In genomic region chr22:20868225-20868944, GRCh38 we compare ENCODE assay signal across 14 cellular contexts. TPM values are rescaled to one million over a fixed set of nuclear protein-coding genes. Genes with fewer than 3 reads are reported as not detected.
DNase-seq lines count a peak whose midpoint lies in the region; ATAC-seq and TF ChIP-seq lines count a peak whose summit lies in the region.
"Had no signal": no experiment of that assay in that cellular context is flagged by ENCODE, and none has a peak within 500 bp of the region (broad histone marks: within the 10 kb centered on the region; RNA-seq: fewer than 3 reads in every experiment).

No MANE protein-coding gene starts in this region.

- intact Hi-C loops in CD8-positive, alpha-beta T cell (cut with DNase I, micrococcal nuclease) = no loop called here
- intact Hi-C loops in activated T-helper 1 cell treated with anti-CD3 and anti-CD28 coated beads, Interleukin-12 subunit alpha, Interleukin-12 subunit beta, Interleukin-2, Interleukin-4 antibody, amounts not matched to agents 30 ng/mL and 10 ng/mL and 1 ng/mL, durations not matched to agents 14 hours and 24 hours and 36 hours (cut with micrococcal nuclease) = no loop called here
- intact Hi-C loops in sigmoid colon (cut with DNase I) = no loop called here

- H3K27ac Mint-ChIP-seq in CD8-positive, alpha-beta T cell = peak overlapping the region; percentile 6
- H3K27ac Mint-ChIP-seq in activated T-helper 1 cell treated with anti-CD3 and anti-CD28 coated beads, Interleukin-12 subunit alpha, Interleukin-12 subunit beta, Interleukin-2, Interleukin-4 antibody, amounts not matched to agents 30 ng/mL and 10 ng/mL and 1 ng/mL, durations not matched to agents 14 hours and 24 hours and 36 hours = peak overlapping the region; percentile 56
- no peak overlapping the region for H3K27ac Mint-ChIP-seq in activated T-cell treated with anti-CD3 and anti-CD28 coated beads, Interleukin-2, amount 50 U/mL, for 72 hours
- no peak overlapping the region for H3K27ac Mint-ChIP-seq in GM23338
- H3K27ac Mint-ChIP-seq: memory B cell had no signal

- no peaks in the 10 kb centered on the region for H3K79me2 ChIP-seq in GM23338 (replicated peaks; ENCODE audit: insufficient read depth)

- no peaks in the 10 kb centered on the region for H3K4me1 ChIP-seq in CD8-positive, alpha-beta T cell (ENCODE audit: insufficient read depth, low read length)
- H3K4me1 ChIP-seq in sigmoid colon (peaks cover 0 to 19% (median 14%) of the 10 kb centered on the region in 4 donors), GM23338 (ENCODE audit: insufficient read depth) (no peaks in the 10 kb centered on the region)

- 72 to 73% methylated on average over 5 of the region's 5 CpGs for WGBS in sigmoid colon, 2 donors

- TF ChIP-seq POLR2A in sigmoid colon (IDR thresholded peaks at IDR 0.05) = no peak

- H3K9me3 Mint-ChIP-seq in CD8-positive, alpha-beta T cell = no peaks in the 10 kb centered on the region
- H3K9me3 Mint-ChIP-seq in activated T-helper 1 cell treated with anti-CD3 and anti-CD28 coated beads, Interleukin-12 subunit alpha, Interleukin-12 subunit beta, Interleukin-2, Interleukin-4 antibody, amounts not matched to agents 30 ng/mL and 10 ng/mL and 1 ng/mL, durations not matched to agents 14 hours and 24 hours and 36 hours = no peaks in the 10 kb centered on the region
- H3K9me3 Mint-ChIP-seq in activated T-cell treated with anti-CD3 and anti-CD28 coated beads, Interleukin-2, amount 50 U/mL, for 72 hours = no peaks in the 10 kb centered on the region
- H3K9me3 Mint-ChIP-seq in GM23338 = no peaks in the 10 kb centered on the region
- H3K9me3 Mint-ChIP-seq: memory B cell had no signal

- no peaks in the 10 kb centered on the region for H3K27me3 Mint-ChIP-seq in CD8-positive, alpha-beta T cell (ENCODE audit: low read depth)
- H3K27me3 Mint-ChIP-seq in activated T-helper 1 cell treated with anti-CD3 and anti-CD28 coated beads, Interleukin-12 subunit alpha, Interleukin-12 subunit beta, Interleukin-2, Interleukin-4 antibody, amounts not matched to agents 30 ng/mL and 10 ng/mL and 1 ng/mL, durations not matched to agents 14 hours and 24 hours and 36 hours (ENCODE audit: insufficient read depth) = no peaks in the 10 kb centered on the region
- no peaks in the 10 kb centered on the region for H3K27me3 Mint-ChIP-seq in activated T-cell treated with anti-CD3 and anti-CD28 coated beads, Interleukin-2, amount 50 U/mL, for 72 hours (ENCODE audit: low read depth)
- H3K27me3 Mint-ChIP-seq in GM23338 (ENCODE audit: insufficient read depth, low read depth, poor library complexity) = peaks cover 6% of the 10 kb centered on the region
- H3K27me3 Mint-ChIP-seq: memory B cell had no signal

- no peaks in the 10 kb centered on the region for H3F3A ChIP-seq in GM23338 (replicated peaks; ENCODE audit: low read depth)

- DNase-seq in CD8-positive, alpha-beta T cell = no peak
- no peak for DNase-seq in activated T-helper 1 cell treated with anti-CD3 and anti-CD28 coated beads, Interleukin-12 subunit alpha, Interleukin-12 subunit beta, Interleukin-2, Interleukin-4 antibody, amounts not matched to agents 30 ng/mL and 10 ng/mL and 1 ng/mL, durations not matched to agents 14 hours and 24 hours and 36 hours (ENCODE audit: low spot score)
- no peak for DNase-seq in sigmoid colon
- no peak for DNase-seq in activated T-cell treated with anti-CD3 and anti-CD28 coated beads, Interleukin-2, amount 50 U/mL, for 72 hours
- DNase-seq in GM23338 (ENCODE audit: low spot score) = no peak
- no peak for DNase-seq in NCI-H524 (lab: John Stamatoyannopoulos, UW)
- DNase-seq: activated CD4-positive, alpha-beta T cell treated with anti-CD3 and anti-CD28 coated beads, Interleukin-2, amount 50 U/mL, for 48 hours; activated effector memory CD4-positive, alpha-beta T cell treated with anti-CD3 and anti-CD28 coated beads, Interleukin-2, amount 50 U/mL, for 16 hours; GDM1; NCI-H187; stimulated activated CD4-positive, alpha-beta T cell treated with anti-CD3 and anti-CD28 coated beads, Interleukin-2, amount 100 ng/mL, for 48 hours had no signal

- H3K36me3 Mint-ChIP-seq in CD8-positive, alpha-beta T cell = peaks cover 63% of the 10 kb centered on the region
- H3K36me3 Mint-ChIP-seq in activated T-helper 1 cell treated with anti-CD3 and anti-CD28 coated beads, Interleukin-12 subunit alpha, Interleukin-12 subunit beta, Interleukin-2, Interleukin-4 antibody, amounts not matched to agents 30 ng/mL and 10 ng/mL and 1 ng/mL, durations not matched to agents 14 hours and 24 hours and 36 hours (ENCODE audit: low read depth) = peaks cover 13% of the 10 kb centered on the region
- H3K36me3 Mint-ChIP-seq in activated T-cell treated with anti-CD3 and anti-CD28 coated beads, Interleukin-2, amount 50 U/mL, for 72 hours (ENCODE audit: insufficient read depth in 2 of 2) = peaks cover 0 to 2% of the 10 kb centered on the region in 2 donors
- peaks cover 3% of the 10 kb centered on the region for H3K36me3 Mint-ChIP-seq in GM23338 (ENCODE audit: low read depth)

- no peak for TF ChIP-seq EP300 in sigmoid colon (IDR thresholded peaks at IDR 0.05)

- no peaks in the 10 kb centered on the region for H3K9me2 ChIP-seq in GM23338 (ENCODE audit: insufficient read depth)

- H3K27me3 ChIP-seq in CD8-positive, alpha-beta T cell (ENCODE audit: insufficient read depth, low read length) = no peaks in the 10 kb centered on the region
- H3K27me3 ChIP-seq in layer of hippocampus (ENCODE audit: control insufficient read depth, insufficient read depth, low read length) (no peaks in the 10 kb centered on the region), sigmoid colon (no peaks in the 10 kb centered on the region), GM23338 (ENCODE audit: insufficient read depth) (no peaks in the 10 kb centered on the region)

- ATAC-seq in CD8-positive, alpha-beta T cell = no peak
- no peak for ATAC-seq in activated T-cell treated with anti-CD3 and anti-CD28 coated beads, Interleukin-2, amount 50 U/mL, for 72 hours (replicated peaks in 1 of 2)
- ATAC-seq in GM23338 = no peak
- no peak for ATAC-seq in GM18517 (IDR thresholded peaks at IDR 0.05; ENCODE audit: unreplicated experiment)

- no peaks in the 10 kb centered on the region for H4K20me1 ChIP-seq in GM23338 (replicated peaks; ENCODE audit: insufficient read depth)

- H3K27ac ChIP-seq in CD8-positive, alpha-beta T cell (ENCODE audit: low read depth, low read length) = no peak overlapping the region
- H3K27ac ChIP-seq in layer of hippocampus (ENCODE audit: low read depth, low read length) (peak overlapping the region; percentile 71), sigmoid colon (peak overlapping the region; percentile 46 to 73 (median 70)), GM23338 (ENCODE audit: low read depth) (no peak overlapping the region)

- H3K36me3 ChIP-seq in CD8-positive, alpha-beta T cell (ENCODE audit: insufficient read depth, low read length) = peaks cover 11% of the 10 kb centered on the region
- H3K36me3 ChIP-seq in sigmoid colon (peaks cover 0 to 56% (median 8%) of the 10 kb centered on the region in 4 donors), GM23338 (ENCODE audit: insufficient read depth) (no peaks in the 10 kb centered on the region)

- no peak overlapping the region for H3K4me3 Mint-ChIP-seq in CD8-positive, alpha-beta T cell
- H3K4me3 Mint-ChIP-seq in activated T-helper 1 cell treated with anti-CD3 and anti-CD28 coated beads, Interleukin-12 subunit alpha, Interleukin-12 subunit beta, Interleukin-2, Interleukin-4 antibody, amounts not matched to agents 30 ng/mL and 10 ng/mL and 1 ng/mL, durations not matched to agents 14 hours and 24 hours and 36 hours = no peak overlapping the region
- no peak overlapping the region for H3K4me3 Mint-ChIP-seq in activated T-cell treated with anti-CD3 and anti-CD28 coated beads, Interleukin-2, amount 50 U/mL, for 72 hours
- no peak overlapping the region for H3K4me3 Mint-ChIP-seq in GM23338
- H3K4me3 Mint-ChIP-seq: memory B cell had no signal

- H3K9me3 ChIP-seq in CD8-positive, alpha-beta T cell (ENCODE audit: low read length) = no peaks in the 10 kb centered on the region
- no peaks in the 10 kb centered on the region for H3K9me3 ChIP-seq in sigmoid colon

- H3K4me2 ChIP-seq in GM23338 = no peak overlapping the region

- peaks cover 17% of the 10 kb centered on the region for H3K4me1 Mint-ChIP-seq in CD8-positive, alpha-beta T cell (ENCODE audit: low read depth)
- H3K4me1 Mint-ChIP-seq in activated T-helper 1 cell treated with anti-CD3 and anti-CD28 coated beads, Interleukin-12 subunit alpha, Interleukin-12 subunit beta, Interleukin-2, Interleukin-4 antibody, amounts not matched to agents 30 ng/mL and 10 ng/mL and 1 ng/mL, durations not matched to agents 14 hours and 24 hours and 36 hours (ENCODE audit: low read depth) = peaks cover 28% of the 10 kb centered on the region
- H3K4me1 Mint-ChIP-seq in activated T-cell treated with anti-CD3 and anti-CD28 coated beads, Interleukin-2, amount 50 U/mL, for 72 hours (ENCODE audit: low read depth) = peaks cover 21% of the 10 kb centered on the region
- peaks cover 4% of the 10 kb centered on the region; the same call in 1 of the 3 replicates for H3K4me1 Mint-ChIP-seq in GM23338

- TF ChIP-seq CTCF in CD8-positive, alpha-beta T cell (IDR thresholded peaks at IDR 0.05) = no peak
- no peak for TF ChIP-seq CTCF in sigmoid colon (IDR thresholded peaks at IDR 0.05)
- no peak for TF ChIP-seq CTCF in GM23338 (conservative IDR thresholded peaks at IDR 0.05; ENCODE audit: low read depth in 2 of 2)

- H2AFZ ChIP-seq in GM23338 = no peak overlapping the region

- H3K4me3 ChIP-seq in CD8-positive, alpha-beta T cell (ENCODE audit: low read depth, low read length) = no peak overlapping the region
- H3K4me3 ChIP-seq in sigmoid colon (no peak overlapping the region), GM23338 (no peak overlapping the region)

- CTCF ChIA-PET in CD8-positive, alpha-beta T cell (lab: Charles Lee) = interaction anchor here (1.0 kb wide), 1 partner anchor 12 kb away, joined by 3 read pairs; no protein-coding TSS in a partner anchor

- POLR2A ChIA-PET in CD8-positive, alpha-beta T cell (lab: Charles Lee) = interaction anchor here (1.4 kb wide), 1 partner anchor 9 kb away, joined by 3 read pairs; no protein-coding TSS in a partner anchor

RNA-seq across cellular contexts. Expression of gene SNAP29, which starts 9.6 kb away (rescaled TPM):
- total RNA-seq in CD8-positive, alpha-beta T cell = 10 to 100 TPM; 16.5 to 17.1 TPM
- total RNA-seq in activated T-helper 1 cell treated with anti-CD3 and anti-CD28 coated beads, Interleukin-12 subunit alpha, Interleukin-12 subunit beta, Interleukin-2, Interleukin-4 antibody, amounts not matched to agents 30 ng/mL and 10 ng/mL and 1 ng/mL, durations not matched to agents 14 hours and 24 hours and 36 hours = 24.6 and 27.7 TPM in 2 replicates
- total RNA-seq in sigmoid colon = 10 to 100 TPM; 20.0 to 25.5 (median 22.8) TPM
- polyA plus RNA-seq in sigmoid colon (10 to 100 TPM; 16.2 to 24.0 (median 20.2) TPM), GM23338 (2016; fragmentation: Nextera tagmentation; extraction: Ambion mirVana) (20.8 and 22.9 TPM in 2 replicates)
- total RNA-seq in activated T-cell treated with anti-CD3 and anti-CD28 coated beads, Interleukin-2, amount 50 U/mL, for 72 hours = 10 to 100 TPM; 19.8 to 21.0 TPM
- total RNA-seq in GM23338 (2014; rRNA removed; shearing (Covaris generic)) = 8.2 and 10.2 TPM in 2 replicates

RNA-seq across cellular contexts. Expression of gene PI4KA, which starts 9.8 kb away (rescaled TPM):
- total RNA-seq in CD8-positive, alpha-beta T cell = 100 to 1,000 TPM; 154 to 155 TPM
- 80.4 and 84.7 TPM in 2 replicates for total RNA-seq in activated T-helper 1 cell treated with anti-CD3 and anti-CD28 coated beads, Interleukin-12 subunit alpha, Interleukin-12 subunit beta, Interleukin-2, Interleukin-4 antibody, amounts not matched to agents 30 ng/mL and 10 ng/mL and 1 ng/mL, durations not matched to agents 14 hours and 24 hours and 36 hours
- 100 to 1,000 TPM in 1 of 4 donors, 10 to 100 TPM in 3; 63.5 to 137 (median 75.0) TPM for total RNA-seq in sigmoid colon
- polyA plus RNA-seq in sigmoid colon = 10 to 100 TPM; 26.1 to 53.7 (median 26.4) TPM
- 10 to 100 TPM; 60.4 to 63.1 TPM for total RNA-seq in activated T-cell treated with anti-CD3 and anti-CD28 coated beads, Interleukin-2, amount 50 U/mL, for 72 hours
- 37.2 and 38.1 TPM in 2 replicates for total RNA-seq in GM23338 (2014; rRNA removed; shearing (Covaris generic))
- polyA plus RNA-seq in GM23338 (2016; fragmentation: Nextera tagmentation; extraction: Ambion mirVana) = 13.0 and 17.1 TPM in 2 replicates

RNA-seq across cellular contexts. Expression of gene CRKL, which starts 48.8 kb away (rescaled TPM):
- total RNA-seq in CD8-positive, alpha-beta T cell = 10 to 100 TPM; 57.7 to 60.2 TPM
- 78.2 and 79.2 TPM in 2 replicates for total RNA-seq in activated T-helper 1 cell treated with anti-CD3 and anti-CD28 coated beads, Interleukin-12 subunit alpha, Interleukin-12 subunit beta, Interleukin-2, Interleukin-4 antibody, amounts not matched to agents 30 ng/mL and 10 ng/mL and 1 ng/mL, durations not matched to agents 14 hours and 24 hours and 36 hours
- total RNA-seq in sigmoid colon = 10 to 100 TPM; 35.6 to 37.1 (median 36.4) TPM
- polyA plus RNA-seq in sigmoid colon = 10 to 100 TPM; 16.8 to 25.0 (median 21.3) TPM
- 10 to 100 TPM; 70.4 to 71.5 TPM for total RNA-seq in activated T-cell treated with anti-CD3 and anti-CD28 coated beads, Interleukin-2, amount 50 U/mL, for 72 hours
- 97.6 and 104 TPM in 2 replicates for total RNA-seq in GM23338 (2014; rRNA removed; shearing (Covaris generic))
- polyA plus RNA-seq in GM23338 (2016; fragmentation: Nextera tagmentation; extraction: Ambion mirVana) = 39.5 and 40.7 TPM in 2 replicates

Comparison
In these comparisons a context has a peak if more than half of its experiments do, and no peak if none do; other contexts are left out.
1. H3K27ac ChIP-seq: peak in layer of hippocampus (single experiment) and sigmoid colon (4 of 4); none in CD8-positive, alpha-beta T cell (single experiment) and GM23338 (single experiment).
2. H3K27ac Mint-ChIP-seq: peak in CD8-positive, alpha-beta T cell (single experiment) and activated T-helper 1 cell treated with anti-CD3 and anti-CD28 coated beads, Interleukin-12 subunit alpha, Interleukin-12 subunit beta, Interleukin-2, Interleukin-4 antibody, amounts not matched to agents 30 ng/mL and 10 ng/mL and 1 ng/mL, durations not matched to agents 14 hours and 24 hours and 36 hours (single experiment); none in activated T-cell treated with anti-CD3 and anti-CD28 coated beads, Interleukin-2, amount 50 U/mL, for 72 hours (single experiment) and GM23338 (single experiment).